Comparison of ENCODE assay signal across 16 cellular contexts in the genomic region with DNA sequence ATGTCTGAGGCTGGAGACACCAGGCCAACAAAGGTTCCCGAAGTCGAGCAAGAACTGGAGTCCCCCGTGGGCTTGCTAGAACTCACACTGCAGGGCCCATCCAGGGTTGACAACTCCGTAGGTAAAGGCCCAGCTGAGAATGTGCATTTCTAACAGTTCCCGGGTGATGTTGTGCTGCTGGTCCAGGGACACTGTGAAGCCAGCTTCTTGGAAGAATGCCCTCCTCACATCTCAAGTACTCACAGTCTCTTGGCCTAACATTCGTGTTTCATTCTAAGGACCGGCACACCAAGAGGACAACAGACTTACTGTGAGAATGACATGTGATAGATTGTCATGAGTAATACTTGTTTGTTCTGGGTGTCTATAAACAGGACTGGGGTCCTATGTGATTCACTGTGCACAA.
A peak's percentile ranks its signal among the peaks of the same experiment; 100 is the strongest.
DNase-seq lines count a peak whose midpoint lies in the region; ATAC-seq, FAIRE-seq and TF ChIP-seq lines count a peak whose summit lies in the region.
"Had no signal": no experiment of that assay in that cellular context is flagged by ENCODE, and none has a peak within 500 bp of the region (broad histone marks: within the 10 kb centered on the region; RNA-seq: fewer than 3 reads in every experiment).

No MANE protein-coding gene starts in this region.

- WGBS in lower leg skin, 2 donors, result 82 to 87% methylated on average over 7 of the region's 7 CpGs
- WGBS in spleen, 5 donors, result 70 to 93% (median 84%) methylated on average over 7 of the region's 7 CpGs
- 74 to 100% (median 80%) methylated on average over 2 to 7 of the region's 7 CpGs for WGBS in adrenal gland, 4 donors

- peak overlapping the region; percentile 75 for H3K27ac ChIP-seq in ACC112 (ENCODE audit: low read depth, low read length)
- H3K27ac ChIP-seq in endothelial cell of umbilical vein (ENCODE audit: insufficient read depth, low read depth, low read length), result peak overlapping the region; percentile 9
- H3K27ac ChIP-seq in spleen, result peak overlapping the region in 3 of 8 donors; percentile 15 to 38 (median 32)
- H3K27ac ChIP-seq in adrenal gland, result peak overlapping the region in 2 of 5 donors; percentile 63 to 79
- H3K27ac ChIP-seq: SJCRH30 had no signal

- dilution Hi-C loops in endothelial cell of umbilical vein (cut with MboI; ENCODE audit: extremely low pct_ligation_motif_present, low sequenced_read_pairs), result no loop called here

- CTCF ChIA-PET in endothelial cell of umbilical vein (lab: Charles Lee), result interaction anchor here (1.5 to 2.0 kb wide), 2 partner anchors 23 to 681 kb away, joined by 4 read pairs; no protein-coding TSS in a partner anchor

- H3K9me3 ChIP-seq in endothelial cell of umbilical vein (replicated peaks; ENCODE audit: control insufficient read depth, insufficient read depth, low read length) (no peaks in the 10 kb centered on the region), skeletal muscle satellite cell (replicated peaks; ENCODE audit: low read length) (no peaks in the 10 kb centered on the region), spleen (no peaks in the 10 kb centered on the region), adrenal gland (replicated peaks in 1 of 3) (no peaks in the 10 kb centered on the region)
- H3K9me3 ChIP-seq: pancreas, SJCRH30 had no signal

- TF ChIP-seq CTCF in endothelial cell of umbilical vein (IDR thresholded peaks at IDR 0.05; ENCODE audit: extremely low read depth in 1 of 2, insufficient read depth in 1 of 2, low read depth in 1 of 2, low read length in 2 of 2) (no peak), lower leg skin (IDR thresholded peaks at IDR 0.05) (no peak), spleen (IDR thresholded peaks at IDR 0.05 in 8 of 11, conservative IDR thresholded peaks at IDR 0.05 in 3 of 11) (no peak), adrenal gland (IDR thresholded peaks at IDR 0.05) (no peak)

- no TSS peak for BruUV-seq in endothelial cell of umbilical vein (replicated peaks; lab: Mats Ljungman, UMichigan)

- DNase-seq in endothelial cell of umbilical vein (ENCODE audit: low read depth, low spot score) (no peak), lower leg skin (ENCODE audit: low spot score in 2 of 2) (peak; percentile 69 to 85), spleen (no peak), adrenal gland (no peak)
- DNase-seq in activated CD8-positive, alpha-beta memory T cell treated with anti-CD3 and anti-CD28 coated beads, Interleukin-2, amount 50 U/mL, for 48 hours, result no peak
- DNase-seq: activated CD4-positive, alpha-beta T cell treated with anti-CD3 and anti-CD28 coated beads, Interleukin-2, amount 50 U/mL, for 48 hours; activated effector memory CD4-positive, alpha-beta T cell treated with Interleukin-2 at 50 U/mL for 16 hours; endodermal cell; SJCRH30; stimulated activated CD4-positive, alpha-beta T cell treated with anti-CD3 and anti-CD28 coated beads, Interleukin-2, amount 100 ng/mL, for 24 hours had no signal

- H3K4me3 ChIP-seq in ACC112 (ENCODE audit: low read depth, low read length) (no peak overlapping the region), endothelial cell of umbilical vein (replicated peaks in 1 of 3; ENCODE audit: insufficient read depth in 1 of 3, low read depth in 1 of 3, low read length in 3 of 3) (no peak overlapping the region), lower leg skin (ENCODE audit: low read depth, poor library complexity, severe bottlenecking) (no peak overlapping the region), skeletal muscle satellite cell (ENCODE audit: low read length) (no peak overlapping the region), spleen (no peak overlapping the region), adrenal gland (no peak overlapping the region)
- H3K4me3 ChIP-seq: pancreas, SJCRH30 had no signal

- POLR2A ChIA-PET in endothelial cell of umbilical vein (lab: Charles Lee), result no interaction called here

- TF ChIP-seq POLR2A in endothelial cell of umbilical vein (IDR thresholded peaks at IDR 0.05; ENCODE audit: low read depth, low read length), result no peak
- TF ChIP-seq POLR2A in lower leg skin (IDR thresholded peaks at IDR 0.05), result no peak
- no peak for TF ChIP-seq POLR2A in spleen (IDR thresholded peaks at IDR 0.05)
- TF ChIP-seq POLR2A in adrenal gland (IDR thresholded peaks at IDR 0.05), result no peak

- no peaks in the 10 kb centered on the region for H3K9me1 ChIP-seq in endothelial cell of umbilical vein (replicated peaks; ENCODE audit: control insufficient read depth, extremely low read depth, insufficient read depth, low read length)

- no peak for ATAC-seq in HG03135 (IDR thresholded peaks at IDR 0.05; ENCODE audit: unreplicated experiment)

- H3K79me2 ChIP-seq in ACC112 (ENCODE audit: control insufficient read depth, insufficient read depth, low read length, unreplicated experiment) (no peaks in the 10 kb centered on the region), endothelial cell of umbilical vein (ENCODE audit: control insufficient read depth, insufficient read depth, low read length) (no peaks in the 10 kb centered on the region)

- H2AFZ ChIP-seq in ACC112 (ENCODE audit: low read length, unreplicated experiment) (no peak overlapping the region), endothelial cell of umbilical vein (ENCODE audit: low read depth, low read length) (peak overlapping the region; percentile 78)

- intact Hi-C loops in endothelial cell of umbilical vein (cut with micrococcal nuclease), result no loop called here
- intact Hi-C loops in lower leg skin (cut with DNase I; ENCODE audit: low total_unique reads), result no loop called here
- intact Hi-C loops in spleen (cut with DNase I; ENCODE audit: low total_unique reads), result no loop called here
- intact Hi-C loops in adrenal gland (cut with DNase I), result no loop called here

- no peaks in the 10 kb centered on the region for H3K27me3 ChIP-seq in ACC112 (ENCODE audit: insufficient read depth, low read length)
- no peaks in the 10 kb centered on the region for H3K27me3 ChIP-seq in endothelial cell of umbilical vein (ENCODE audit: control insufficient read depth in 2 of 2, insufficient read depth in 2 of 2, low read length in 2 of 2)
- H3K27me3 ChIP-seq in skeletal muscle satellite cell (ENCODE audit: control insufficient read depth, insufficient read depth, low read length), result no peaks in the 10 kb centered on the region
- no peaks in the 10 kb centered on the region for H3K27me3 ChIP-seq in spleen (replicated peaks in 1 of 7)
- H3K27me3 ChIP-seq in adrenal gland, result no peaks in the 10 kb centered on the region
- H3K27me3 ChIP-seq: SJCRH30 had no signal

- H3K9ac ChIP-seq in endothelial cell of umbilical vein (replicated peaks; ENCODE audit: extremely low read depth, insufficient read depth, low read length) (no peak overlapping the region), skeletal muscle satellite cell (ENCODE audit: low read depth, low read length) (peak overlapping the region; percentile 16)

- FAIRE-seq in endothelial cell of umbilical vein (lab: Jason Lieb, UNC), result peak; percentile 28
- FAIRE-seq: A204.1, G401.6 had no signal

- H3K4me2 ChIP-seq in endothelial cell of umbilical vein (ENCODE audit: insufficient read depth, low read length) (no peak overlapping the region), skeletal muscle satellite cell (ENCODE audit: low read length) (peak overlapping the region; percentile 4)

- no peaks in the 10 kb centered on the region for H4K20me1 ChIP-seq in endothelial cell of umbilical vein (replicated peaks; ENCODE audit: control insufficient read depth, extremely low read depth, insufficient read depth, low read length)

- H3K36me3 ChIP-seq in ACC112 (ENCODE audit: insufficient read depth, low read length) (no peaks in the 10 kb centered on the region), endothelial cell of umbilical vein (ENCODE audit: control insufficient read depth in 2 of 2, extremely low read depth in 1 of 2, insufficient read depth in 2 of 2, low read length in 2 of 2) (no peaks in the 10 kb centered on the region), skeletal muscle satellite cell (ENCODE audit: insufficient read depth, low read length) (no peaks in the 10 kb centered on the region), spleen (no peaks in the 10 kb centered on the region), adrenal gland (replicated peaks in 1 of 2) (no peaks in the 10 kb centered on the region)
- H3K36me3 ChIP-seq: pancreas, SJCRH30 had no signal

- H3K4me1 ChIP-seq in ACC112 (ENCODE audit: control insufficient read depth, insufficient read depth, low read length, unreplicated experiment) (peaks cover 21% of the 10 kb centered on the region), endothelial cell of umbilical vein (ENCODE audit: control insufficient read depth, extremely low read depth, insufficient read depth, low read length) (peaks cover 8% of the 10 kb centered on the region), skeletal muscle satellite cell (ENCODE audit: control insufficient read depth, insufficient read depth, low read length) (peaks cover 20% of the 10 kb centered on the region), spleen (peaks cover 0 to 12% (median 0%) of the 10 kb centered on the region in 6 donors), adrenal gland (replicated peaks in 1 of 2) (peaks cover 0 to 6% of the 10 kb centered on the region in 2 donors)
- H3K4me1 ChIP-seq: SJCRH30 had no signal

TF ChIP-seq in endothelial cell of umbilical vein, 7 proteins besides CTCF, POLR2A, EP300 and RAD21:
- no peak for TF ChIP-seq POLR2AphosphoS5 (IDR thresholded peaks at IDR 0.05; ENCODE audit: insufficient read depth, low read depth, low read length)
- TF ChIP-seq, protein P1, sequence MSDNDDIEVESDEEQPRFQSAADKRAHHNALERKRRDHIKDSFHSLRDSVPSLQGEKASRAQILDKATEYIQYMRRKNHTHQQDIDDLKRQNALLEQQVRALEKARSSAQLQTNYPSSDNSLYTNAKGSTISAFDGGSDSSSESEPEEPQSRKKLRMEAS (IDR thresholded peaks at IDR 0.05; ENCODE audit: insufficient read depth, insufficient read length), result no peak
- no peak for TF ChIP-seq FOS (IDR thresholded peaks at IDR 0.05; ENCODE audit: borderline replicate concordance, insufficient read depth, low read length)
- TF ChIP-seq MYC (IDR thresholded peaks at IDR 0.05; ENCODE audit: low read depth, low read length), result no peak
- no peak for TF ChIP-seq GATA2 (IDR thresholded peaks at IDR 0.05; ENCODE audit: insufficient read depth, insufficient read length, low read depth, low read length)
- no peak for TF ChIP-seq JUN (IDR thresholded peaks at IDR 0.05; ENCODE audit: borderline replicate concordance, insufficient read depth, insufficient read length, low read depth)
- TF ChIP-seq EZH2 (IDR thresholded peaks at IDR 0.05; ENCODE audit: borderline replicate concordance, low read depth, low read length, severe bottlenecking), result no peak

Comparison
In these comparisons a context has a peak if more than half of its experiments do, and no peak if none do; other contexts are left out.
1. DNase-seq: peak in lower leg skin (2 of 2); none in endothelial cell of umbilical vein (single experiment), spleen (single experiment), activated CD8-positive, alpha-beta memory T cell treated with anti-CD3 and anti-CD28 coated beads, Interleukin-2, amount 50 U/mL, for 48 hours (single experiment) and adrenal gland (0 of 7).